In the genomic region with DNA sequence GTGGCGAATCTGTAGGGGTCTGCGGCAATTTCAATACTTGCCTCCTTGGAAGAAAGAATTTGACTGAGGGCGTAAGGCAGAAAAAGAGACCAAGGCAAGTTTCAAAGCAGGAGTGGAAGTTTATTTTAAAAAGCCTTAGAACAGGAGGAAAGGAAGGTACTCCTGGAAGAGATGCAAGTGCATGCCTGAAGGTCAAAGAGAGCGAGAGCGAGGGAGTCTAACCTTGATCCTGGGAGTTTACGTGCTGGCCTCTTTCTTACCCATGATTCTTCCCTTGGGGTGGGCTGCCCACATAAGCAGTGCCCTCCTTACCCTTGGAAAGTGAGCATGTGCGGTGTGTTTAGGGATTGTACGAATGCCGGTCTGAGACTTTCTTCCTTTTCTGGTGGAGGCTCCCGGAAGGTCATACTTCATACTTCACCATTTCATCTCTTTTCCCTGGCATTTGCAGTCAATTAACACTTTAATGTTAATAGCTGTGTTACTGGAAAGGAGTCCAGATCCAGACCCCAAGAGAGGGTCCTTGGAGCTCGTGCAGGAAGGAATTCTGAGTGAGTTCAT, we compare ENCODE assay signal across 11 cellular contexts. TPM values are rescaled to one million over a fixed set of nuclear protein-coding genes. Genes with fewer than 3 reads are reported as not detected.
DNase-seq lines count a peak whose midpoint lies in the region; ATAC-seq, FAIRE-seq and TF ChIP-seq lines count a peak whose summit lies in the region.
"Had no signal": no experiment of that assay in that cellular context is flagged by ENCODE, and none has a peak within 500 bp of the region (broad histone marks: within the 10 kb centered on the region; RNA-seq: fewer than 3 reads in every experiment).

No MANE protein-coding gene starts in this region.

- peaks cover 9 to 25% (median 16%) of the 10 kb centered on the region in 10 experiments; a peak in 18 of 20 replicates for H3K4me1 ChIP-seq in BLaER1 treated with 17β-estradiol and CSF1 and Interleukin-3, amounts not matched to agents 10 nM and 100 nM
- H3K4me1 ChIP-seq in OCI-LY3 (ENCODE audit: low read length) (no peaks in the 10 kb centered on the region), duodenal mucosa (ENCODE audit: control insufficient read depth in 1 of 2, insufficient read depth in 2 of 2, low read length in 2 of 2) (peaks cover 3% of the 10 kb centered on the region in 2 donors), pancreas (peaks cover 8 to 13% (median 8%) of the 10 kb centered on the region in 3 donors)

- 21 to 25% methylated on average over 11 of the region's 11 CpGs for WGBS in pancreas, 2 donors

- no peaks in the 10 kb centered on the region for H3K36me3 ChIP-seq in BLaER1 treated with 17β-estradiol and CSF1 and Interleukin-3, amounts not matched to agents 10 nM and 100 nM
- H3K36me3 ChIP-seq in OCI-LY3 (replicated peaks; ENCODE audit: low read depth, low read length) (no peaks in the 10 kb centered on the region), duodenal mucosa (ENCODE audit: control insufficient read depth in 1 of 2, insufficient read depth in 2 of 2, low read length in 2 of 2) (no peaks in the 10 kb centered on the region), pancreas (no peaks in the 10 kb centered on the region)

- ATAC-seq in pancreas (peak; percentile 28 to 60 (median 44)), HG02852 (IDR thresholded peaks at IDR 0.05; ENCODE audit: unreplicated experiment) (no peak), GM21526 (IDR thresholded peaks at IDR 0.05; ENCODE audit: low FRiP score, unreplicated experiment) (no peak)

- H3K9me3 ChIP-seq in BLaER1 treated with 17β-estradiol and CSF1 and Interleukin-3, amounts not matched to agents 10 nM and 100 nM (replicated peaks in 1 of 11), result no peaks in the 10 kb centered on the region
- H3K9me3 ChIP-seq in OCI-LY3 (ENCODE audit: insufficient read depth, low read length), result no peaks in the 10 kb centered on the region
- no peaks in the 10 kb centered on the region for H3K9me3 ChIP-seq in duodenal mucosa (ENCODE audit: control insufficient read depth in 1 of 2, low read length in 2 of 2)
- no peaks in the 10 kb centered on the region for H3K9me3 ChIP-seq in pancreas

- peak overlapping the region in 7 of 11 experiments; percentile 41 to 65 (median 53); a peak in 13 of 22 replicates for H3K27ac ChIP-seq in BLaER1 treated with 17β-estradiol and CSF1 and Interleukin-3, amounts not matched to agents 10 nM and 100 nM
- no peak overlapping the region for H3K27ac ChIP-seq in OCI-LY3 (ENCODE audit: low read length)
- H3K27ac ChIP-seq in duodenal mucosa (ENCODE audit: low read depth, low read length), result no peak overlapping the region
- peak overlapping the region in 3 of 4 donors; percentile 52 to 71 (median 68) for H3K27ac ChIP-seq in pancreas

- DNase-seq in pancreas (no peak), SW480 (ENCODE audit: low spot score) (no peak), NCI-H1436 treated with DMSO at 0.1 percent for 48 hours (lab: John Stamatoyannopoulos, UW) (no peak)
- DNase-seq: amniotic stem cell, NCI-H524 treated with DMSO at 0.1 percent for 48 hours, occipital lobe had no signal

- peak overlapping the region; percentile 26 to 77 (median 63); a peak in 21 of 22 replicates for H3K9ac ChIP-seq in BLaER1 treated with 17β-estradiol and CSF1 and Interleukin-3, amounts not matched to agents 10 nM and 100 nM
- H3K9ac ChIP-seq in OCI-LY3 (ENCODE audit: low read length) (no peak overlapping the region), duodenal mucosa (ENCODE audit: low read depth in 1 of 2, low read length in 2 of 2) (peak overlapping the region; percentile 49 to 57)

- H3K27me3 ChIP-seq in BLaER1 treated with 17β-estradiol and CSF1 and Interleukin-3, amounts not matched to agents 10 nM and 100 nM, result peaks cover 3 to 14% (median 7%) of the 10 kb centered on the region in 11 experiments; a peak in 14 of 22 replicates
- H3K27me3 ChIP-seq in OCI-LY3 (ENCODE audit: low read depth, low read length), result no peaks in the 10 kb centered on the region
- no peaks in the 10 kb centered on the region for H3K27me3 ChIP-seq in duodenal mucosa (ENCODE audit: control insufficient read depth in 1 of 2, insufficient read depth in 2 of 2, low read length in 2 of 2)
- H3K27me3 ChIP-seq in pancreas, result no peaks in the 10 kb centered on the region

- no peaks in the 10 kb centered on the region for H4K20me1 ChIP-seq in BLaER1 treated with 17β-estradiol and CSF1 and Interleukin-3, amounts not matched to agents 10 nM and 100 nM
- H4K20me1 ChIP-seq in OCI-LY3 (ENCODE audit: insufficient read depth, low read length), result no peaks in the 10 kb centered on the region

- no peak for TF ChIP-seq CTCF in OCI-LY3 (IDR thresholded peaks at IDR 0.05; ENCODE audit: low read depth, low read length)
- TF ChIP-seq CTCF in pancreas (IDR thresholded peaks at IDR 0.05), result no peak

- intact Hi-C loops in pancreas (cut with DNase I), result no loop called here

- peak overlapping the region; percentile 62 to 96 (median 83) for H3K4me2 ChIP-seq in BLaER1 treated with 17β-estradiol and CSF1 and Interleukin-3, amounts not matched to agents 10 nM and 100 nM
- peak overlapping the region; percentile 70 for H3K4me2 ChIP-seq in OCI-LY3 (ENCODE audit: low read length)

- peak overlapping the region; percentile 93 for H2AFZ ChIP-seq in OCI-LY3 (ENCODE audit: low read depth, low read length)

- FAIRE-seq in pancreas (lab: Jason Lieb, UNC), result no peak

- H3K79me2 ChIP-seq in OCI-LY3 (ENCODE audit: low read length), result no peaks in the 10 kb centered on the region

- peak overlapping the region; percentile 41 to 69 (median 54) for H3K4me3 ChIP-seq in BLaER1 treated with 17β-estradiol and CSF1 and Interleukin-3, amounts not matched to agents 10 nM and 100 nM
- H3K4me3 ChIP-seq in OCI-LY3 (ENCODE audit: low read length) (peak overlapping the region; percentile 73), duodenal mucosa (ENCODE audit: low read depth in 1 of 2, low read length in 2 of 2) (peak overlapping the region; percentile 54 to 65), pancreas (peak overlapping the region in 3 of 4 donors; percentile 10 to 51 (median 40))

RNA-seq across cellular contexts. Expression of a gene that starts 40.0 kb away (rescaled TPM):
- 10 to 100 TPM; 29.8 to 67.0 (median 52.2) TPM for total RNA-seq in pancreas
- 10 to 100 TPM; 17.8 to 35.7 TPM for polyA plus RNA-seq in pancreas

Comparison
In these comparisons a context has a peak if more than half of its experiments do, and no peak if none do; other contexts are left out.
1. H3K27ac ChIP-seq: peak in BLaER1 treated with 17β-estradiol and CSF1 and Interleukin-3, amounts not matched to agents 10 nM and 100 nM (7 of 11) and pancreas (3 of 4); none in OCI-LY3 (single experiment) and duodenal mucosa (single experiment).
2. ATAC-seq: peak in pancreas (4 of 4); none in HG02852 (single experiment) and GM21526 (single experiment).
3. Peak in every context shown above with its lines, with median percentiles within 50 percentile points of each other: H3K4me3 ChIP-seq.